ENCODE assay signal across 9 cellular contexts in genomic region chr3:123025642-123026521, GRCh38. TPM values are rescaled to one million over a fixed set of nuclear protein-coding genes. Genes with fewer than 3 reads are reported as not detected.
DNase-seq lines count a peak whose midpoint lies in the region; ATAC-seq and TF ChIP-seq lines count a peak whose summit lies in the region.
"Had no signal": no experiment of that assay in that cellular context is flagged by ENCODE, and none has a peak within 500 bp of the region (broad histone marks: within the 10 kb centered on the region; RNA-seq: fewer than 3 reads in every experiment).

No MANE protein-coding gene starts in this region.

- peaks cover 0 to 16% (median 5%) of the 10 kb centered on the region in 11 experiments; a peak in 7 of 22 replicates for H3K9me3 ChIP-seq in BLaER1 treated with 17β-estradiol and CSF1 and Interleukin-3, amounts not matched to agents 10 nM and 100 nM (replicated peaks in 1 of 11)
- H3K9me3 ChIP-seq in esophagus muscularis mucosa (no peaks in the 10 kb centered on the region), neural cell (ENCODE audit: low read length) (no peaks in the 10 kb centered on the region), OCI-LY7 (ENCODE audit: low read length) (no peaks in the 10 kb centered on the region)

- peaks cover 83 to 93% (median 90%) of the 10 kb centered on the region in 11 experiments for H3K27me3 ChIP-seq in BLaER1 treated with 17β-estradiol and CSF1 and Interleukin-3, amounts not matched to agents 10 nM and 100 nM
- H3K27me3 ChIP-seq in esophagus muscularis mucosa (peaks cover 0 to 46% (median 12%) of the 10 kb centered on the region in 4 donors), neural cell (ENCODE audit: insufficient read depth, low read depth, low read length) (peaks cover 17% of the 10 kb centered on the region)

- TF ChIP-seq CTCF in esophagus muscularis mucosa (IDR thresholded peaks at IDR 0.05) (no peak), neural cell (IDR thresholded peaks at IDR 0.05; ENCODE audit: poor library complexity, severe bottlenecking) (no peak), OCI-LY7 (conservative IDR thresholded peaks at IDR 0.05; ENCODE audit: low read length) (no peak)

- H3K9me2 ChIP-seq in neural cell (ENCODE audit: insufficient read depth, low read length) (no peaks in the 10 kb centered on the region), OCI-LY7 (ENCODE audit: insufficient read depth, low read length) (no peaks in the 10 kb centered on the region)

- H3K36me3 ChIP-seq in BLaER1 treated with 17β-estradiol and CSF1 and Interleukin-3, amounts not matched to agents 10 nM and 100 nM: 0 out of 22 replicates have a peak, but pooled peaks cover 0 to 3% (median 0%) of the 10 kb centered on the region in 11 experiments
- H3K36me3 ChIP-seq in esophagus muscularis mucosa (no peaks in the 10 kb centered on the region), neural cell (ENCODE audit: insufficient read depth, low read length) (no peaks in the 10 kb centered on the region), OCI-LY7 (ENCODE audit: insufficient read depth, low read length) (no peaks in the 10 kb centered on the region)

- TF ChIP-seq EP300 in esophagus muscularis mucosa (IDR thresholded peaks at IDR 0.05) (no peak), neural cell (conservative IDR thresholded peaks at IDR 0.05; ENCODE audit: poor library complexity, severe bottlenecking) (no peak)

- intact Hi-C loops in esophagus muscularis mucosa (cut with DNase I) (loop anchor here (2.0 kb wide), 1 partner anchor 83 kb away; no protein-coding TSS in a partner anchor), OCI-LY7 (cut with micrococcal nuclease; ENCODE audit: unreplicated experiment) (loop anchor here (5.0 to 10.0 kb wide), 2 partner anchors 161 to 231 kb away; no protein-coding TSS in a partner anchor)

- TF ChIP-seq RAD21 in neural cell (conservative IDR thresholded peaks at IDR 0.05): no peak

- CTCF ChIA-PET in OCI-LY7 (lab: Charles Lee; ENCODE audit: unreplicated experiment): interaction anchor here (1.0 kb wide), 1 partner anchor 12 kb away, joined by 3 read pairs; no protein-coding TSS in a partner anchor

- H3K4me3 ChIP-seq in BLaER1 treated with 17β-estradiol and CSF1 and Interleukin-3, amounts not matched to agents 10 nM and 100 nM: peak overlapping the region in 9 of 10 experiments; percentile 54 to 73 (median 65); a peak in 15 of 20 replicates
- peak overlapping the region; percentile 56 to 64 (median 62) for H3K4me3 ChIP-seq in esophagus muscularis mucosa
- peak overlapping the region; percentile 93 for H3K4me3 ChIP-seq in neural cell (ENCODE audit: low read length)
- H3K4me3 ChIP-seq in OCI-LY7 (ENCODE audit: low read depth, low read length, poor library complexity, severe bottlenecking): no peak overlapping the region

- H4K20me1 ChIP-seq in BLaER1 treated with 17β-estradiol and CSF1 and Interleukin-3, amounts not matched to agents 10 nM and 100 nM: peaks cover 0 to 32% (median 16%) of the 10 kb centered on the region in 11 experiments; a peak in 17 of 22 replicates
- H4K20me1 ChIP-seq in neural cell (ENCODE audit: insufficient read depth) (no peaks in the 10 kb centered on the region), OCI-LY7 (ENCODE audit: insufficient read depth, low read length) (no peaks in the 10 kb centered on the region)

- H3K4me1 ChIP-seq in BLaER1 treated with 17β-estradiol and CSF1 and Interleukin-3, amounts not matched to agents 10 nM and 100 nM: peaks cover 12 to 35% (median 24%) of the 10 kb centered on the region in 10 experiments; a peak in 19 of 20 replicates
- H3K4me1 ChIP-seq in esophagus muscularis mucosa (peaks cover 26 to 35% (median 34%) of the 10 kb centered on the region in 4 donors), OCI-LY7 (ENCODE audit: insufficient read depth, low read length, poor library complexity, severe bottlenecking) (no peaks in the 10 kb centered on the region)

- H2AFZ ChIP-seq in neural cell (ENCODE audit: low read depth, low read length) (no peak overlapping the region), OCI-LY7 (ENCODE audit: low read length) (no peak overlapping the region)

- H3K9ac ChIP-seq in BLaER1 treated with 17β-estradiol and CSF1 and Interleukin-3, amounts not matched to agents 10 nM and 100 nM: no peak overlapping the region
- H3K9ac ChIP-seq in neural cell (ENCODE audit: low read length): peak overlapping the region; percentile 69

- ATAC-seq in HG02840 (IDR thresholded peaks at IDR 0.05; ENCODE audit: low FRiP score, unreplicated experiment): no peak

- POLR2A ChIA-PET in OCI-LY7 (lab: Charles Lee): no interaction called here

- WGBS in esophagus muscularis mucosa: 40% methylated on average over 21 of the region's 33 CpGs

- BruUV-seq in OCI-LY7 (replicated peaks; lab: Mats Ljungman, UMichigan): no TSS peak

- peak; percentile 3 for DNase-seq in MV-4-11 (lab: John Stamatoyannopoulos, UW)
- DNase-seq in esophagus muscularis mucosa (ENCODE audit: extremely low spot score): no peak
- DNase-seq in GOT3 (lab: John Stamatoyannopoulos, UW): no peak
- no peak for DNase-seq in NCI-H2081 treated with DMSO at 0.1 percent for 48 hours (lab: John Stamatoyannopoulos, UW)
- no peak for DNase-seq in OCI-LY7 (ENCODE audit: low spot score)

- no peak for TF ChIP-seq POLR2A in esophagus muscularis mucosa (IDR thresholded peaks at IDR 0.05; ENCODE audit: low read depth)

- H3K4me2 ChIP-seq in BLaER1 treated with 17β-estradiol and CSF1 and Interleukin-3, amounts not matched to agents 10 nM and 100 nM: peak overlapping the region; percentile 96 to 100 (median 98); a peak in 19 of 22 replicates
- H3K4me2 ChIP-seq in neural cell (ENCODE audit: low read length): no peak overlapping the region
- no peak overlapping the region for H3K4me2 ChIP-seq in OCI-LY7 (ENCODE audit: low read length)

- no peaks in the 10 kb centered on the region for H3F3A ChIP-seq in neural cell (ENCODE audit: insufficient read depth, low read length, poor library complexity, severe bottlenecking)

- H3K27ac ChIP-seq in BLaER1 treated with 17β-estradiol and CSF1 and Interleukin-3, amounts not matched to agents 10 nM and 100 nM: no peak overlapping the region
- H3K27ac ChIP-seq in esophagus muscularis mucosa (replicated peaks in 1 of 4): no peak overlapping the region
- H3K27ac ChIP-seq in neural cell (ENCODE audit: low read length): no peak overlapping the region
- no peak overlapping the region for H3K27ac ChIP-seq in OCI-LY7 (ENCODE audit: low read depth, low read length, poor library complexity, severe bottlenecking)

- H3K79me2 ChIP-seq in neural cell (replicated peaks; ENCODE audit: insufficient read depth, low read length): no peaks in the 10 kb centered on the region
- H3K79me2 ChIP-seq in OCI-LY7 (ENCODE audit: insufficient read depth, low read depth, low read length): no peaks in the 10 kb centered on the region

TF ChIP-seq in neural cell, 6 proteins besides CTCF, POLR2A, EP300 and RAD21:
- no peak for TF ChIP-seq REST (IDR thresholded peaks at IDR 0.05; ENCODE audit: borderline replicate concordance)
- no peak for TF ChIP-seq EZH2 (IDR thresholded peaks at IDR 0.05; ENCODE audit: borderline replicate concordance, insufficient read depth, low read length, poor library complexity, severe bottlenecking)
- TF ChIP-seq POLR2AphosphoS5 (IDR thresholded peaks at IDR 0.05): no peak
- TF ChIP-seq MXI1 (conservative IDR thresholded peaks at IDR 0.05; ENCODE audit: poor library complexity, severe bottlenecking): no peak
- TF ChIP-seq TAF1 (IDR thresholded peaks at IDR 0.05; ENCODE audit: low read depth): no peak
- TF ChIP-seq SMC3 (conservative IDR thresholded peaks at IDR 0.05; ENCODE audit: poor library complexity): no peak
TF ChIP-seq in neural cell: peak in this region for 0.

RNA-seq across cellular contexts. Expression of gene SEMA5B, which starts 1.7 kb away (rescaled TPM):
- total RNA-seq in esophagus muscularis mucosa (1 to 10 TPM in 1 of 4 donors, under 1 TPM in 3; under 0.01 to 1.6 (median 0.34) TPM), OCI-LY7 (2022) (1.2 and 2.3 TPM in 2 replicates)
- 3.8 and 7.0 TPM in 2 replicates for polyA plus RNA-seq in neural cell
- polyA minus RNA-seq in neural cell: 3.1 and 4.1 TPM in 2 replicates
- total RNA-seq in OCI-LY7 (2014; rRNA removed; shearing (Covaris generic)): 0.13 and 0.41 TPM in 2 replicates
- total RNA-seq: pulmonary artery endothelial cell had no signal

RNA-seq across cellular contexts. Expression of gene PDIA5, which starts 40.9 kb away (rescaled TPM):
- total RNA-seq in esophagus muscularis mucosa (10 to 100 TPM; 12.5 to 16.4 (median 15.1) TPM), OCI-LY7 (2022) (8.1 and 11.7 TPM in 2 replicates)
- 1.4 and 4.9 TPM in 2 replicates for polyA plus RNA-seq in neural cell
- 0.73 and 2.3 TPM in 2 replicates for polyA minus RNA-seq in neural cell
- 4.8 and 8.1 TPM in 2 replicates for total RNA-seq in OCI-LY7 (2014; rRNA removed; shearing (Covaris generic))

Comparison
In these comparisons a context has a peak if more than half of its experiments do, and no peak if none do; other contexts are left out.
1. H3K4me2 ChIP-seq: peak in BLaER1 treated with 17β-estradiol and CSF1 and Interleukin-3, amounts not matched to agents 10 nM and 100 nM (11 of 11); none in neural cell (single experiment) and OCI-LY7 (single experiment).